Comparison of ENCODE assay signal across 14 cellular contexts in genomic region chr10:47205199-47205598, GRCh38.
DNase-seq lines count a peak whose midpoint lies in the region; ATAC-seq and TF ChIP-seq lines count a peak whose summit lies in the region.
"Had no signal": no experiment of that assay in that cellular context is flagged by ENCODE, and none has a peak within 500 bp of the region (broad histone marks: within the 10 kb centered on the region; RNA-seq: fewer than 3 reads in every experiment).

No MANE protein-coding gene starts in this region.

- H3K36me3 ChIP-seq in CD8-positive, alpha-beta T cell (ENCODE audit: insufficient read depth, low read length) = no peaks in the 10 kb centered on the region
- H3K36me3 ChIP-seq in endodermal cell (ENCODE audit: control insufficient read depth, insufficient read depth, low read length) = no peaks in the 10 kb centered on the region
- H3K36me3 ChIP-seq in esophagus squamous epithelium = no peaks in the 10 kb centered on the region

- ATAC-seq in CD8-positive, alpha-beta T cell = no peak
- no peak for ATAC-seq in T-helper 17 cell
- ATAC-seq in naive thymus-derived CD8-positive, alpha-beta T cell = no peak
- ATAC-seq: GM12878 had no signal

- H3K4me3 ChIP-seq in CD8-positive, alpha-beta T cell (ENCODE audit: low read depth, low read length) = no peak overlapping the region
- H3K4me3 ChIP-seq in endodermal cell (ENCODE audit: low read length) (no peak overlapping the region), esophagus squamous epithelium (no peak overlapping the region)
- H3K4me3 ChIP-seq: GM12878, GM23248 had no signal

- H3K36me3 Mint-ChIP-seq in CD8-positive, alpha-beta T cell = no peaks in the 10 kb centered on the region
- peaks cover 2% of the 10 kb centered on the region for H3K36me3 Mint-ChIP-seq in T-helper 17 cell (ENCODE audit: low read depth)
- H3K36me3 Mint-ChIP-seq in endodermal cell (ENCODE audit: low read depth) = no peaks in the 10 kb centered on the region
- peaks cover 0 to 5% (median 0%) of the 10 kb centered on the region in 3 donors for H3K36me3 Mint-ChIP-seq in naive thymus-derived CD8-positive, alpha-beta T cell
- H3K36me3 Mint-ChIP-seq: CD14-positive monocyte, IgD-negative memory B cell had no signal

- POLR2A ChIA-PET in CD8-positive, alpha-beta T cell (lab: Charles Lee) = no interaction called here
- POLR2A ChIA-PET in naive thymus-derived CD8-positive, alpha-beta T cell (lab: Charles Lee) = interaction anchor here (0.6 to 4.6 kb wide), 3 partner anchors 39 to 85 kb away, joined by 3 to 24 read pairs (median 6); no protein-coding TSS in a partner anchor

- peak overlapping the region; percentile 88 for H3K27ac Mint-ChIP-seq in CD8-positive, alpha-beta T cell
- H3K27ac Mint-ChIP-seq in T-helper 17 cell (peak overlapping the region; percentile 91), endodermal cell (no peak overlapping the region)
- peak overlapping the region in 8 of 10 donors; percentile 30 to 98 (median 90) for H3K27ac Mint-ChIP-seq in naive thymus-derived CD8-positive, alpha-beta T cell
- H3K27ac Mint-ChIP-seq: CD14-positive monocyte had no signal

- H3K9me3 Mint-ChIP-seq in CD8-positive, alpha-beta T cell = peaks cover 6% of the 10 kb centered on the region
- no peaks in the 10 kb centered on the region for H3K9me3 Mint-ChIP-seq in endodermal cell
- peaks cover 0 to 4% (median 0%) of the 10 kb centered on the region in 9 donors for H3K9me3 Mint-ChIP-seq in naive thymus-derived CD8-positive, alpha-beta T cell

- TF ChIP-seq CTCF in CD8-positive, alpha-beta T cell (IDR thresholded peaks at IDR 0.05) = no peak
- TF ChIP-seq CTCF in endodermal cell (conservative IDR thresholded peaks at IDR 0.05) (no peak), esophagus squamous epithelium (IDR thresholded peaks at IDR 0.05) (no peak)

- DNase-seq in CD8-positive, alpha-beta T cell = no peak
- DNase-seq in T-helper 17 cell (no peak), endodermal cell (peak; percentile 1), anterior cingulate cortex (lab: John Stamatoyannopoulos, UW) (no peak), esophagus squamous epithelium (lab: John Stamatoyannopoulos, UW) (no peak), A172 (ENCODE audit: low spot score) (no peak), NCI-H226 (no peak)
- no peak for DNase-seq in naive thymus-derived CD8-positive, alpha-beta T cell
- DNase-seq: Calu3, DMS 273 treated with DMSO at 0.1 percent for 48 hours, GM23248 had no signal

- H3K27ac ChIP-seq in CD8-positive, alpha-beta T cell (ENCODE audit: low read depth, low read length) = no peak overlapping the region
- H3K27ac ChIP-seq in endodermal cell (ENCODE audit: low read depth, low read length) (no peak overlapping the region), esophagus squamous epithelium (no peak overlapping the region)
- H3K27ac ChIP-seq: GM23248 had no signal

- H3K4me1 ChIP-seq in CD8-positive, alpha-beta T cell (ENCODE audit: insufficient read depth, low read length) = peaks cover 43% of the 10 kb centered on the region
- H3K4me1 ChIP-seq in endodermal cell (ENCODE audit: control insufficient read depth, insufficient read depth, low read length) = no peaks in the 10 kb centered on the region
- H3K4me1 ChIP-seq in esophagus squamous epithelium = no peaks in the 10 kb centered on the region

- H3K27me3 Mint-ChIP-seq in CD8-positive, alpha-beta T cell (ENCODE audit: low read depth) = no peaks in the 10 kb centered on the region
- H3K27me3 Mint-ChIP-seq in T-helper 17 cell (no peaks in the 10 kb centered on the region), endodermal cell (ENCODE audit: insufficient read depth) (no peaks in the 10 kb centered on the region)
- no peaks in the 10 kb centered on the region for H3K27me3 Mint-ChIP-seq in naive thymus-derived CD8-positive, alpha-beta T cell
- H3K27me3 Mint-ChIP-seq: IgD-negative memory B cell had no signal

- TF ChIP-seq POLR2A in esophagus squamous epithelium (IDR thresholded peaks at IDR 0.05) = no peak

- 89 to 100% methylated on average over 1 to 2 of the region's 2 CpGs for WGBS in endodermal cell (ENCODE audit: insufficient coverage in 1 of 2, insufficient read length in 1 of 2), 2 experiments
- 85 to 93% methylated on average over 2 of the region's 2 CpGs for WGBS in esophagus squamous epithelium, 2 donors

- no peak overlapping the region for H3K9ac ChIP-seq in endodermal cell (ENCODE audit: extremely low read depth, low read length, poor library complexity, severe bottlenecking)
- H3K9ac ChIP-seq: GM23248 had no signal

- no peaks in the 10 kb centered on the region for H3K9me3 ChIP-seq in CD8-positive, alpha-beta T cell (ENCODE audit: low read length)
- no peaks in the 10 kb centered on the region for H3K9me3 ChIP-seq in T-helper 17 cell (ENCODE audit: control insufficient read depth, low read length, poor library complexity, severe bottlenecking)
- no peaks in the 10 kb centered on the region for H3K9me3 ChIP-seq in endodermal cell (ENCODE audit: control insufficient read depth, low read length)
- H3K9me3 ChIP-seq in esophagus squamous epithelium = no peaks in the 10 kb centered on the region

- CTCF ChIA-PET in CD8-positive, alpha-beta T cell (lab: Charles Lee) = interaction anchor here (0.9 kb wide), 1 partner anchor 39 kb away, joined by 3 read pairs; no protein-coding TSS in a partner anchor

- H3K27me3 ChIP-seq in CD8-positive, alpha-beta T cell (ENCODE audit: insufficient read depth, low read length) = no peaks in the 10 kb centered on the region
- H3K27me3 ChIP-seq in endodermal cell (ENCODE audit: control insufficient read depth, insufficient read depth, low read length, poor library complexity, severe bottlenecking) (no peaks in the 10 kb centered on the region), esophagus squamous epithelium (no peaks in the 10 kb centered on the region)

- intact Hi-C loops in CD8-positive, alpha-beta T cell (cut with DNase I, micrococcal nuclease) = loop anchor here in 1 of 2 experiments (5.0 kb wide), 1 partner anchor 38 kb away; no protein-coding TSS in a partner anchor
- intact Hi-C loops in esophagus squamous epithelium (cut with DNase I) = no loop called here

- no peak overlapping the region for H3K4me3 Mint-ChIP-seq in CD8-positive, alpha-beta T cell
- H3K4me3 Mint-ChIP-seq in T-helper 17 cell = no peak overlapping the region
- no peak overlapping the region for H3K4me3 Mint-ChIP-seq in endodermal cell
- H3K4me3 Mint-ChIP-seq in naive thymus-derived CD8-positive, alpha-beta T cell = peak overlapping the region in 5 of 10 donors; percentile 10 to 85 (median 58)
- H3K4me3 Mint-ChIP-seq: CD14-positive monocyte had no signal

- peaks cover 54% of the 10 kb centered on the region for H3K4me1 Mint-ChIP-seq in CD8-positive, alpha-beta T cell (ENCODE audit: low read depth)
- H3K4me1 Mint-ChIP-seq in T-helper 17 cell = peaks cover 34% of the 10 kb centered on the region
- peaks cover 3% of the 10 kb centered on the region for H3K4me1 Mint-ChIP-seq in endodermal cell
- H3K4me1 Mint-ChIP-seq in naive thymus-derived CD8-positive, alpha-beta T cell = peaks cover 32 to 61% (median 54%) of the 10 kb centered on the region in 4 donors
- H3K4me1 Mint-ChIP-seq: IgD-negative memory B cell had no signal
